Comparison of ENCODE assay signal across 1 cellular context in the genomic region with DNA sequence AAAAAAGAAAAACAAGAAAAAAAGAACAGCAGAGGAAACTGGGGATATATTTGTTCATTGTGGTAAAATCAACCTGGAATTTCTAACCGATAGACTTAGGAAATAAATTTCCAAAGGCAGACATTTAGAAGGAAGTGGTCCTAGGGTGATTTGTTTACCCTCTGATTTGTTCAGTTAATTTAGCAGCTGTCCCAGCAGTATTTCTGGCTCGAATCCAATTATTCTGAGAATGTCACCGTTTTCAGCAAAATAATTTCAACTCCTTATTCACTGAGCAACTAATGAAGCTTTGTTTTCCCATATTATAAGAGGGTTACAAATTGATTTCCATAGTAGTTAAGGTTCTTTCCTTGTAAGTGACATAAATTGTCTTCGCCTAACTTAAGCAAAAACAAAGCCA.
TF ChIP-seq lines count a peak whose summit lies in the region.

No MANE protein-coding gene starts in this region.

TF ChIP-seq in GM23338, 12 proteins besides CTCF, POLR2A, EP300 and RAD21 (continued from another document):
- no peak for TF ChIP-seq ZNF462 (CRISPR knock-in tag; IDR thresholded peaks at IDR 0.05)
- no peak for TF ChIP-seq ZNF331 (CRISPR knock-in tag; IDR thresholded peaks at IDR 0.05; ENCODE audit: low read depth)
- TF ChIP-seq CREB1 (CRISPR knock-in tag; IDR thresholded peaks at IDR 0.05; ENCODE audit: low read depth): no peak
- TF ChIP-seq JUNB (IDR thresholded peaks at IDR 0.05; ENCODE audit: unreplicated experiment): no peak
- TF ChIP-seq EZH2phosphoT487 (IDR thresholded peaks at IDR 0.05; ENCODE audit: unreplicated experiment): no peak
